11 cellular contexts compared by ENCODE assay signal in genomic region chr17:75906143-75906884, GRCh38. TPM values are rescaled to one million over a fixed set of nuclear protein-coding genes. Genes with fewer than 3 reads are reported as not detected.
DNase-seq lines count a peak whose midpoint lies in the region; TF ChIP-seq lines count a peak whose summit lies in the region.
"Had no signal": no experiment of that assay in that cellular context is flagged by ENCODE, and none has a peak within 500 bp of the region (broad histone marks: within the 10 kb centered on the region; RNA-seq: fewer than 3 reads in every experiment).

No MANE protein-coding gene starts in this region.

- BruUV-seq in Caco-2 (replicated peaks; lab: Mats Ljungman, UMichigan) = no TSS peak

- no CpG with 5 or more reads among the region's 10 CpGs for WGBS in trophoblast cell (ENCODE audit: extremely low coverage, insufficient coverage, insufficient read length)

- H2AK5ac ChIP-seq in trophoblast cell (ENCODE audit: low read length) = peak overlapping the region; percentile 5

- no peak overlapping the region for H4K8ac ChIP-seq in trophoblast cell (ENCODE audit: low read depth, low read length)

- CTCF ChIA-PET in Caco-2 (lab: Charles Lee) = interaction anchor here (0.6 to 1.8 kb wide), 15 partner anchors 12 to 227 kb away, joined by 3 to 12 read pairs (median 5); partner anchors contain the start of gene CDK3

- peaks cover 32% of the 10 kb centered on the region for H3K36me3 Mint-ChIP-seq in Caco-2 (ENCODE audit: insufficient read depth, unreplicated experiment)

- H3K4me1 Mint-ChIP-seq in Caco-2 (ENCODE audit: low read depth, unreplicated experiment) = peaks cover 17% of the 10 kb centered on the region

- TF ChIP-seq CTCF in Caco-2 (IDR thresholded peaks at IDR 0.05; ENCODE audit: insufficient read depth in 1 of 2, low read depth in 1 of 2, low read length in 1 of 2, severe bottlenecking in 1 of 2, unreplicated experiment in 1 of 2) (no peak), OCI-LY1 (IDR thresholded peaks at IDR 0.05; ENCODE audit: low read length) (no peak), epithelial cell of esophagus (IDR thresholded peaks at IDR 0.05; ENCODE audit: insufficient read depth, low read depth, low read length, missing control alignments) (no peak)

- POLR2A ChIA-PET in Caco-2 (lab: Charles Lee) = interaction anchor here (0.7 kb wide), 1 partner anchor 104 kb away, joined by 19 read pairs; no protein-coding TSS in a partner anchor

- H3K9me2 ChIP-seq in OCI-LY1 (ENCODE audit: low read depth, low read length) = no peaks in the 10 kb centered on the region

- no peak overlapping the region for H2BK120ac ChIP-seq in trophoblast cell (ENCODE audit: insufficient read depth, low read length, poor library complexity)

- no peak overlapping the region for H3K23ac ChIP-seq in trophoblast cell (ENCODE audit: low read length)

- no peaks in the 10 kb centered on the region for H4K20me1 ChIP-seq in OCI-LY1 (ENCODE audit: insufficient read depth, low read length)

- peaks cover 5% of the 10 kb centered on the region; the same call in 1 of the 2 replicates for H3K79me2 ChIP-seq in OCI-LY1 (ENCODE audit: insufficient read depth, low read length)
- H3K79me2 ChIP-seq in trophoblast cell (ENCODE audit: control insufficient read depth, insufficient read depth, low read length, poor library complexity) = peaks cover 6% of the 10 kb centered on the region

- peak in 1 of 2 experiments; percentile 37 for DNase-seq in Caco-2
- peak; percentile 22 for DNase-seq in epithelial cell of esophagus (ENCODE audit: low read depth)
- peak; percentile 39 to 57 for DNase-seq in trophoblast cell
- no peak for DNase-seq in DMS 273 (lab: John Stamatoyannopoulos, UW; ENCODE audit: unreplicated experiment)
- no peak for DNase-seq in stimulated activated CD4-positive, alpha-beta T cell treated with anti-CD3 and anti-CD28 coated beads, Interleukin-15, amount 100 ng/mL, for 24 hours
- DNase-seq in NCI-H345 treated with DMSO at 0.1 percent for 48 hours (lab: John Stamatoyannopoulos, UW; ENCODE audit: unreplicated experiment) = no peak
- DNase-seq: NCI-H345; SIG-M5; small intestine; stimulated activated CD8-positive, alpha-beta memory T cell treated with anti-CD3 and anti-CD28 coated beads, Interleukin-4, amount 100 ng/mL, for 48 hours had no signal

- no peak overlapping the region for H4K12ac ChIP-seq in trophoblast cell (ENCODE audit: low read depth, low read length)

- no peaks in the 10 kb centered on the region for H3K9me3 Mint-ChIP-seq in Caco-2 (ENCODE audit: unreplicated experiment)

- no peaks in the 10 kb centered on the region for H3K27me3 ChIP-seq in Caco-2 (replicated peaks; ENCODE audit: control insufficient read depth, insufficient read depth, low read length)
- H3K27me3 ChIP-seq in OCI-LY1 (ENCODE audit: insufficient read depth, low read length) = no peaks in the 10 kb centered on the region
- H3K27me3 ChIP-seq in trophoblast cell (ENCODE audit: insufficient read depth, low read length) = no peaks in the 10 kb centered on the region

- H3K36me3 ChIP-seq in Caco-2 (ENCODE audit: control insufficient read depth, insufficient read depth, low read length) (no peaks in the 10 kb centered on the region), OCI-LY1 (ENCODE audit: insufficient read depth, low read length) (peaks cover 17% of the 10 kb centered on the region), trophoblast cell (ENCODE audit: control insufficient read depth in 1 of 2, insufficient read depth in 2 of 2, low read length in 2 of 2) (peaks cover 6 to 12% of the 10 kb centered on the region in 2 experiments)

- H3K79me1 ChIP-seq in trophoblast cell (ENCODE audit: low read length) = peaks cover 9% of the 10 kb centered on the region

- no peaks in the 10 kb centered on the region for H3K9me3 ChIP-seq in Caco-2
- no peaks in the 10 kb centered on the region for H3K9me3 ChIP-seq in OCI-LY1 (ENCODE audit: low read length)
- no peaks in the 10 kb centered on the region for H3K9me3 ChIP-seq in trophoblast cell (ENCODE audit: insufficient read depth, low read depth, low read length)

- 0 out of 2 replicates have a peak, but pooled peaks cover 12% of the 10 kb centered on the region for H3F3A ChIP-seq in OCI-LY1 (ENCODE audit: insufficient read depth, low read length)

- no peak overlapping the region for H3K4me3 ChIP-seq in Caco-2 (ENCODE audit: low read depth, low read length)
- H3K4me3 ChIP-seq in OCI-LY1 (ENCODE audit: low read depth, low read length, poor library complexity, severe bottlenecking) = no peak overlapping the region
- no peak overlapping the region for H3K4me3 ChIP-seq in epithelial cell of esophagus (ENCODE audit: low read length)
- no peak overlapping the region for H3K4me3 ChIP-seq in trophoblast cell (ENCODE audit: low read depth, low read length)

- H2AFZ ChIP-seq in OCI-LY1 (ENCODE audit: low read length) (no peak overlapping the region), trophoblast cell (ENCODE audit: insufficient read depth, low read length, poor library complexity) (no peak overlapping the region)

- peak overlapping the region; percentile 29 for H4K91ac ChIP-seq in trophoblast cell (ENCODE audit: low read depth, low read length)

- no peaks in the 10 kb centered on the region for H3K27me3 Mint-ChIP-seq in Caco-2 (ENCODE audit: insufficient read depth, unreplicated experiment)

- H3K4ac ChIP-seq in trophoblast cell (ENCODE audit: low read depth, low read length) = no peak overlapping the region

- intact Hi-C loops in Caco-2 (cut with micrococcal nuclease; ENCODE audit: unreplicated experiment) = no loop called here

- no peak overlapping the region for H3K14ac ChIP-seq in trophoblast cell (ENCODE audit: low read length)

- H3K4me1 ChIP-seq in Caco-2 = peaks cover 22% of the 10 kb centered on the region
- H3K4me1 ChIP-seq in OCI-LY1 (ENCODE audit: insufficient read depth, low read length, severe bottlenecking) = peaks cover 58% of the 10 kb centered on the region
- peaks cover 12 to 13% of the 10 kb centered on the region in 2 experiments for H3K4me1 ChIP-seq in trophoblast cell (ENCODE audit: control insufficient read depth in 1 of 2, insufficient read depth in 2 of 2, low read length in 2 of 2)

- H3K18ac ChIP-seq in trophoblast cell (ENCODE audit: low read length) = peak overlapping the region; percentile 9

- H3K27ac ChIP-seq in OCI-LY1 (ENCODE audit: low read depth, low read length, poor library complexity, severe bottlenecking) (peak overlapping the region; percentile 79), trophoblast cell (ENCODE audit: low read depth, low read length) (peak overlapping the region; percentile 4)

- no peak overlapping the region for H2BK5ac ChIP-seq in trophoblast cell (ENCODE audit: low read depth, low read length, poor library complexity)

- H2BK12ac ChIP-seq in trophoblast cell (ENCODE audit: low read length) = peak overlapping the region; percentile 30

- H3K4me3 Mint-ChIP-seq in Caco-2 (ENCODE audit: unreplicated experiment) = peak overlapping the region; percentile 17

- H3K4me2 ChIP-seq in OCI-LY1 (ENCODE audit: low read length) (peak overlapping the region; percentile 59; the same call in 1 of the 2 replicates), trophoblast cell (ENCODE audit: low read length) (no peak overlapping the region)

- peak overlapping the region; percentile 30 for H3K27ac Mint-ChIP-seq in Caco-2 (ENCODE audit: unreplicated experiment)

- H3K9ac ChIP-seq in OCI-LY1 (ENCODE audit: low read length) (no peak overlapping the region), trophoblast cell (ENCODE audit: low read length) (no peak overlapping the region)

RNA-seq across cellular contexts. Expression of gene MRPL38, which starts 1.6 kb away (rescaled TPM):
- 157 and 163 TPM in 2 replicates for total RNA-seq in Caco-2 (2022)
- polyA plus RNA-seq in trophoblast cell (2013) = 45.9 and 48.7 TPM in 2 replicates

RNA-seq across cellular contexts. Expression of gene TRIM65, which starts 9.6 kb away (rescaled TPM):
- 23.1 and 25.2 TPM in 2 replicates for total RNA-seq in Caco-2 (2022)
- 7.5 and 7.7 TPM in 2 replicates for polyA plus RNA-seq in trophoblast cell (2013)

RNA-seq across cellular contexts. Expression of gene TRIM47, which starts 27.9 kb away (rescaled TPM):
- total RNA-seq in Caco-2 (2022) = 2.0 and 2.5 TPM in 2 replicates
- polyA plus RNA-seq in trophoblast cell (2013) = 1.0 and 1.4 TPM in 2 replicates

RNA-seq across cellular contexts. Expression of gene FBF1, which starts 34.5 kb away (rescaled TPM):
- total RNA-seq in Caco-2 (2022) = 13.9 and 14.1 TPM in 2 replicates
- polyA plus RNA-seq in trophoblast cell (2013) = 3.2 and 3.6 TPM in 2 replicates

RNA-seq across cellular contexts. Expression of gene WBP2, which starts 51.2 kb away (rescaled TPM):
- total RNA-seq in Caco-2 (2022) = 66.6 and 72.3 TPM in 2 replicates
- polyA plus RNA-seq in trophoblast cell (2013) = 131 and 133 TPM in 2 replicates

Comparison
In these comparisons a context has a peak if more than half of its experiments do, and no peak if none do; other contexts are left out.
1. DNase-seq: peak in epithelial cell of esophagus (single experiment) and trophoblast cell (2 of 2); none in DMS 273 (single experiment), stimulated activated CD4-positive, alpha-beta T cell treated with anti-CD3 and anti-CD28 coated beads, Interleukin-15, amount 100 ng/mL, for 24 hours (single experiment) and NCI-H345 treated with DMSO at 0.1 percent for 48 hours (single experiment).